In the genomic region with DNA sequence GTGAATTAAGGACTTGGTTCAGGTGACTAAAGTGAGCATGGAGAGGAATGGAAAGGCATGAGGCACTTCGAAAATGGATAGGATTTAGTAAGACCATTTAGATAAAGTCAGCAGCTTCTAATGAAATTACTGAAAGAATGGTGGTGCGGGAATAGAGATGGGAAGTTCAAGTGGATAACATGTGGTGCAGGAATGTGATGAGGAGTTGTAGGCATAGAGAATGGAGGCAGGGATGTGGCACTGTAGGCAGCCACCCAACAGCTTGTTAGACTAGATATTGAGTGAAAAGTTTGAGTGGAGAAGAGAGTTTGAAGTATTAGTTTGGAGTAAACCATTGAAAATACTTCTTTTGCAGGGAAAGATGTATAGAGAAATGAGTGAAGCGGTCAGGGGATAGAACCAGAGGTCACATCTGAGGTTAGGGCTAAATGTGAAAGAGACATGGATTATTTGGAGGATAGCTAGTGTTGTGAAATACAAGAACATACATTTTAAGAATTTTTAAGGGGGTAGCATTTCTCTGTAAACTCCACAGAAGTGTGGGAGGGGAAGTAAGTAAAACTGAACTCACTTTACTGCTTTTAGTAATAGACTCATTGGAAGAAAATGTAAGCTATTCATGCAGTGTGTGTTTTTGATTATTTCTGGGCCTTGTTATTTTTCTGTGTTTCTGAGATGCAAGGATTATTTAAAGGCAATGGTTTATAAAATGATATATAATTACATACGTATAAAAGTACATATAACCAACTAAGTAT, we compare ENCODE assay signal across 11 cellular contexts. TPM values are rescaled to one million over a fixed set of nuclear protein-coding genes. Genes with fewer than 3 reads are reported as not detected.
DNase-seq lines count a peak whose midpoint lies in the region; ATAC-seq and TF ChIP-seq lines count a peak whose summit lies in the region.
"Had no signal": no experiment of that assay in that cellular context is flagged by ENCODE, and none has a peak within 500 bp of the region (broad histone marks: within the 10 kb centered on the region; RNA-seq: fewer than 3 reads in every experiment).

No MANE protein-coding gene starts in this region.

- H3K27me3 ChIP-seq in neuronal stem cell (ENCODE audit: control insufficient read depth in 3 of 3, insufficient read depth in 3 of 3, low read depth in 1 of 3, low read length in 3 of 3): no peaks in the 10 kb centered on the region

- no peak overlapping the region for H3K4me2 ChIP-seq in neuronal stem cell (ENCODE audit: insufficient read depth, low read length, poor library complexity, severe bottlenecking)

- no peak overlapping the region for H3K23ac ChIP-seq in neuronal stem cell (ENCODE audit: low read depth, low read length, poor library complexity)

- H3K4me3 ChIP-seq in neuronal stem cell (ENCODE audit: low read length in 2 of 2): no peak overlapping the region
- H3K4me3 ChIP-seq: prostate gland had no signal

- H3K14ac ChIP-seq in neuronal stem cell (ENCODE audit: low read length): no peak overlapping the region

- no peak overlapping the region for H3K27ac ChIP-seq in neuronal stem cell (replicated peaks; ENCODE audit: low read length)
- H3K27ac ChIP-seq: prostate gland had no signal

- H3K4me1 ChIP-seq in neuronal stem cell (ENCODE audit: control insufficient read depth in 2 of 2, insufficient read depth in 1 of 2, low read depth in 1 of 2, low read length in 2 of 2): peaks cover 1 to 5% of the 10 kb centered on the region in 2 donors

- H3K4me1 Mint-ChIP-seq in central memory CD8-positive, alpha-beta T cell: peaks cover 74% of the 10 kb centered on the region

- no peak overlapping the region for H4K91ac ChIP-seq in neuronal stem cell (ENCODE audit: low read depth, low read length, poor library complexity)

- no peak overlapping the region for H3K9ac ChIP-seq in neuronal stem cell (ENCODE audit: low read depth, low read length, poor library complexity)

- no peak overlapping the region for H2BK120ac ChIP-seq in neuronal stem cell (ENCODE audit: low read depth, low read length)

- peaks cover 14% of the 10 kb centered on the region for H3K36me3 Mint-ChIP-seq in central memory CD8-positive, alpha-beta T cell (ENCODE audit: insufficient read depth)

- H3K4ac ChIP-seq in neuronal stem cell (ENCODE audit: low read length): no peak overlapping the region

- no peak for ATAC-seq in central memory CD8-positive, alpha-beta T cell (replicated peaks; ENCODE audit: extremely low read depth, poor library complexity, severe bottlenecking)
- ATAC-seq in omental fat pad (ENCODE audit: low FRiP score): peak; percentile 25
- no peak for ATAC-seq in HG02678 (IDR thresholded peaks at IDR 0.05; ENCODE audit: unreplicated experiment)

- H2BK5ac ChIP-seq in neuronal stem cell (ENCODE audit: low read length): no peak overlapping the region

- H3K18ac ChIP-seq in neuronal stem cell (ENCODE audit: low read length): no peak overlapping the region

- peak overlapping the region; percentile 19 for H3K27ac Mint-ChIP-seq in central memory CD8-positive, alpha-beta T cell (ENCODE audit: low read depth)

- peak overlapping the region; percentile 1 for H3K4me3 Mint-ChIP-seq in central memory CD8-positive, alpha-beta T cell

- no peaks in the 10 kb centered on the region for H3K27me3 Mint-ChIP-seq in central memory CD8-positive, alpha-beta T cell

- H2BK12ac ChIP-seq in neuronal stem cell (ENCODE audit: low read length): no peak overlapping the region

- DNase-seq in EL: peak; percentile 70
- peak; percentile 32 for DNase-seq in NCI-H226
- no peak for DNase-seq in central memory CD8-positive, alpha-beta T cell (ENCODE audit: low spot score in 2 of 2)
- DNase-seq in omental fat pad (ENCODE audit: low spot score): no peak
- no peak for DNase-seq in GM20000 (ENCODE audit: low spot score)
- DNase-seq in SW 1271 (lab: John Stamatoyannopoulos, UW): no peak
- DNase-seq in neuronal stem cell (ENCODE audit: low spot score): no peak
- DNase-seq: cortex of kidney, NCI-H1436 treated with DMSO at 0.1 percent for 48 hours had no signal

- H3K9me3 Mint-ChIP-seq in central memory CD8-positive, alpha-beta T cell: no peaks in the 10 kb centered on the region

- H2BK15ac ChIP-seq in neuronal stem cell (ENCODE audit: low read length): no peak overlapping the region

- peaks cover 0 to 26% of the 10 kb centered on the region in 2 donors for H3K36me3 ChIP-seq in neuronal stem cell (replicated peaks in 1 of 2; ENCODE audit: control insufficient read depth in 2 of 2, insufficient read depth in 2 of 2, low read length in 2 of 2)
- H3K36me3 ChIP-seq: prostate gland had no signal

- H2AFZ ChIP-seq in neuronal stem cell (ENCODE audit: low read length): no peak overlapping the region

- peaks cover 2% of the 10 kb centered on the region for H3K79me1 ChIP-seq in neuronal stem cell (ENCODE audit: low read depth, low read length)

- H3K9me3 ChIP-seq in neuronal stem cell (replicated peaks in 1 of 2; ENCODE audit: control insufficient read depth in 2 of 2, insufficient read depth in 1 of 2, low read depth in 1 of 2, low read length in 2 of 2): peaks cover 0 to 6% of the 10 kb centered on the region in 2 donors
- H3K9me3 ChIP-seq: prostate gland had no signal

- no peak overlapping the region for H4K8ac ChIP-seq in neuronal stem cell (ENCODE audit: low read depth, low read length)

- no peak overlapping the region for H2AK5ac ChIP-seq in neuronal stem cell (ENCODE audit: low read depth, low read length)

- TF ChIP-seq CTCF in omental fat pad (IDR thresholded peaks at IDR 0.05): no peak
- no peak for TF ChIP-seq CTCF in GM20000 (IDR thresholded peaks at IDR 0.05; ENCODE audit: extremely low read depth, missing control alignments)

- no CpG with 5 or more reads among the region's 4 CpGs for WGBS in neuronal stem cell (ENCODE audit: extremely low coverage in 2 of 2, insufficient read length in 2 of 2, insufficient replicate concordance in 1 of 2), 2 donors

RNA-seq across cellular contexts. Expression of a gene that starts 46.2 kb away (rescaled TPM):
- 10 to 100 TPM; 50.7 to 82.3 (median 72.3) TPM for total RNA-seq in omental fat pad
- polyA plus RNA-seq in neuronal stem cell (2013, experiment 1 of 2): 33.4 TPM
- 36.0 TPM for polyA plus RNA-seq in neuronal stem cell (2013, experiment 2 of 2)

Comparison
In these comparisons a context has a peak if more than half of its experiments do, and no peak if none do; other contexts are left out.
1. DNase-seq: peak in EL (single experiment) and NCI-H226 (single experiment); none in central memory CD8-positive, alpha-beta T cell (0 of 2), omental fat pad (single experiment), GM20000 (single experiment), SW 1271 (0 of 2) and neuronal stem cell (single experiment).